ENCODE assay signal across 1 cellular context in genomic region chr12:132687211-132688164, GRCh38.
TF ChIP-seq lines count a peak whose summit lies in the region.

Gene POLE (minus strand): TSS chr12:132687342. CDS start chr12:132687315, 27 bp downstream.
Gene PXMP2 (plus strand): TSS chr12:132687587. CDS start chr12:132687671, 84 bp downstream.

TF ChIP-seq in HepG2, 621 proteins besides CTCF, POLR2A, EP300 and RAD21 (continued from another document and continues in another):
- TF ChIP-seq CREB1 (IDR thresholded peaks at IDR 0.05) (peak; percentile 28; the same call in 1 of the 2 replicates), CREB1 (CRISPR knock-in tag; IDR thresholded peaks at IDR 0.05) (no peak), KMT2B (CRISPR knock-in tag; IDR thresholded peaks at IDR 0.05) (peak; percentile 67), ZNF564 (CRISPR knock-in tag; IDR thresholded peaks at IDR 0.05) (no peak), ATF1 (CRISPR knock-in tag; IDR thresholded peaks at IDR 0.05) (no peak), ZNF281 (CRISPR knock-in tag; IDR thresholded peaks at IDR 0.05; ENCODE audit: borderline replicate concordance) (peak; percentile 85), MAZ (IDR thresholded peaks at IDR 0.05; ENCODE audit: borderline replicate concordance, low read depth, low read length) (peak; percentile 87; the same call in 1 of the 2 replicates), MAZ (CRISPR knock-in tag; IDR thresholded peaks at IDR 0.05; ENCODE audit: low read depth) (peak; percentile 85), ZNF124 (CRISPR knock-in tag; IDR thresholded peaks at IDR 0.05) (no peak), PHF20 (CRISPR knock-in tag; IDR thresholded peaks at IDR 0.05) (peak; percentile 45), ZNF556 (CRISPR knock-in tag; IDR thresholded peaks at IDR 0.05; ENCODE audit: borderline replicate concordance) (no peak), SRSF1 (optimal IDR thresholded peaks at IDR 0.05; ENCODE audit: low read depth, low read length) (peak; percentile 66), PCBP1 (IDR thresholded peaks at IDR 0.05; ENCODE audit: borderline replicate concordance, low read depth, low read length) (no peak), HOXD1 (CRISPR knock-in tag; IDR thresholded peaks at IDR 0.05) (0 out of 2 replicates have a peak, but pooled peaks have one; percentile 64), ZNF678 (CRISPR knock-in tag; IDR thresholded peaks at IDR 0.05) (0 out of 2 replicates have a peak, but pooled peaks have one; percentile 61), SP2 (CRISPR knock-in tag; IDR thresholded peaks at IDR 0.05) (peak; percentile 42; the same call in 1 of the 2 replicates), ZNF263 (CRISPR knock-in tag; IDR thresholded peaks at IDR 0.05) (no peak), ZNF644 (CRISPR knock-in tag; IDR thresholded peaks at IDR 0.05; ENCODE audit: low read depth) (no peak), YY1 (IDR thresholded peaks at IDR 0.05; ENCODE audit: insufficient read depth, insufficient replicate concordance, low read depth, low read length) (peak; percentile 92), ZNF768 (CRISPR knock-in tag; IDR thresholded peaks at IDR 0.05) (no peak), ZNF160 (CRISPR knock-in tag; IDR thresholded peaks at IDR 0.05) (peak; percentile 66; the same call in 1 of the 2 replicates), DNMT3B (CRISPR knock-in tag; conservative IDR thresholded peaks at IDR 0.05) (no peak), ZNF143 (CRISPR knock-in tag; IDR thresholded peaks at IDR 0.05) (no peak), BORCS8-MEF2B (CRISPR knock-in tag; IDR thresholded peaks at IDR 0.05) (peak; percentile 58; the same call in 1 of the 2 replicates), TBL1XR1 (IDR thresholded peaks at IDR 0.05; ENCODE audit: borderline replicate concordance, low read length, partially characterized antibody) (peak; percentile 33), PRDM15 (CRISPR knock-in tag; IDR thresholded peaks at IDR 0.05) (no peak), ZFX (CRISPR knock-in tag; IDR thresholded peaks at IDR 0.05; ENCODE audit: low read depth) (peak; percentile 74), HIVEP1 (CRISPR knock-in tag; IDR thresholded peaks at IDR 0.05) (no peak), MATR3 (CRISPR knock-in tag; IDR thresholded peaks at IDR 0.05) (no peak), IRF2 (CRISPR knock-in tag; IDR thresholded peaks at IDR 0.05) (peak; percentile 34; the same call in 1 of the 2 replicates), ZNF724P (CRISPR knock-in tag; IDR thresholded peaks at IDR 0.05; ENCODE audit: borderline replicate concordance) (peak; percentile 69; the same call in 1 of the 2 replicates), ZFP62 (CRISPR knock-in tag; IDR thresholded peaks at IDR 0.05) (no peak), ZNF501 (CRISPR knock-in tag; IDR thresholded peaks at IDR 0.05) (0 out of 2 replicates have a peak, but pooled peaks have one; percentile 30), NCOA2 (CRISPR knock-in tag; IDR thresholded peaks at IDR 0.05) (peak; percentile 17; the same call in 1 of the 2 replicates), PBX2 (CRISPR knock-in tag; IDR thresholded peaks at IDR 0.05) (peak; percentile 80), BRCA1 (CRISPR knock-in tag; IDR thresholded peaks at IDR 0.05) (no peak), SALL2 (CRISPR knock-in tag; IDR thresholded peaks at IDR 0.05) (peak; percentile 93), KLF12 (CRISPR knock-in tag; IDR thresholded peaks at IDR 0.05; ENCODE audit: borderline replicate concordance) (0 out of 2 replicates have a peak, but pooled peaks have one; percentile 28), EED (CRISPR knock-in tag; IDR thresholded peaks at IDR 0.05) (no peak), ZNF329 (CRISPR knock-in tag; IDR thresholded peaks at IDR 0.05; ENCODE audit: low read depth) (peak; percentile 23; the same call in 1 of the 2 replicates), FOXO4 (CRISPR knock-in tag; conservative IDR thresholded peaks at IDR 0.05) (peak; percentile 89; the same call in 1 of the 2 replicates), ZNF30 (CRISPR knock-in tag; IDR thresholded peaks at IDR 0.05) (no peak), ZNF33A (CRISPR knock-in tag; IDR thresholded peaks at IDR 0.05; ENCODE audit: borderline replicate concordance) (no peak), ZNF260 (CRISPR knock-in tag; IDR thresholded peaks at IDR 0.05; ENCODE audit: borderline replicate concordance, low read depth) (no peak), ETV5 (CRISPR knock-in tag; IDR thresholded peaks at IDR 0.05; ENCODE audit: borderline replicate concordance) (peak; percentile 44; the same call in 1 of the 2 replicates), KMT2A (CRISPR knock-in tag; IDR thresholded peaks at IDR 0.05) (peak; percentile 73), ZBTB43 (CRISPR knock-in tag; conservative IDR thresholded peaks at IDR 0.05) (0 out of 2 replicates have a peak, but pooled peaks have one; percentile 29), PRPF4 (IDR thresholded peaks at IDR 0.05; ENCODE audit: low read depth, low read length, poor library complexity, severe bottlenecking) (no peak), TBX3 (IDR thresholded peaks at IDR 0.05; ENCODE audit: borderline replicate concordance) (0 out of 2 replicates have a peak, but pooled peaks have one; percentile 41), MXI1 (IDR thresholded peaks at IDR 0.05; ENCODE audit: borderline replicate concordance, low read depth, low read length) (peak; percentile 97), MYC (CRISPR knock-in tag; IDR thresholded peaks at IDR 0.05; ENCODE audit: borderline replicate concordance) (peak; percentile 72; the same call in 1 of the 2 replicates), KDM3A (CRISPR knock-in tag; IDR thresholded peaks at IDR 0.05; ENCODE audit: low read depth) (peak; percentile 76), ZNF772 (CRISPR knock-in tag; IDR thresholded peaks at IDR 0.05) (0 out of 2 replicates have a peak, but pooled peaks have one; percentile 30), GABPA (IDR thresholded peaks at IDR 0.05; ENCODE audit: low read depth, low read length) (peak; percentile 33; the same call in 1 of the 2 replicates), GABPA (CRISPR knock-in tag; IDR thresholded peaks at IDR 0.05; ENCODE audit: low read depth) (peak; percentile 57; the same call in 1 of the 2 replicates)
- TF ChIP-seq, protein P1, sequence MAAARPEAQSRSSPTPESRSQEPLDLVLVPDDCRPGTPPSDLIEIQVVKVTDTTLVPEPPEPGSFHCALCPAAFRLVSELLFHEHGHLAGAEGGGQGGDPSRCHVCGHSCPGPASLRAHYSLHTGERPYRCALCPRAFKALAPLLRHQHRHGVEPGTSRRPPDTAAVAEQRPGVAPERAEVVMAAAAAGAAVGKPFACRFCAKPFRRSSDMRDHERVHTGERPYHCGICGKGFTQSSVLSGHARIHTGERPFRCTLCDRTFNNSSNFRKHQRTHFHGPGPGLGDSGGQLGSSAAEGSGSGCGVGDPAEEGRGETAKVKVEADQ (CRISPR knock-in tag; IDR thresholded peaks at IDR 0.05; ENCODE audit: borderline replicate concordance), result peak; percentile 44; the same call in 1 of the 2 replicates
- TF ChIP-seq, protein P2, sequence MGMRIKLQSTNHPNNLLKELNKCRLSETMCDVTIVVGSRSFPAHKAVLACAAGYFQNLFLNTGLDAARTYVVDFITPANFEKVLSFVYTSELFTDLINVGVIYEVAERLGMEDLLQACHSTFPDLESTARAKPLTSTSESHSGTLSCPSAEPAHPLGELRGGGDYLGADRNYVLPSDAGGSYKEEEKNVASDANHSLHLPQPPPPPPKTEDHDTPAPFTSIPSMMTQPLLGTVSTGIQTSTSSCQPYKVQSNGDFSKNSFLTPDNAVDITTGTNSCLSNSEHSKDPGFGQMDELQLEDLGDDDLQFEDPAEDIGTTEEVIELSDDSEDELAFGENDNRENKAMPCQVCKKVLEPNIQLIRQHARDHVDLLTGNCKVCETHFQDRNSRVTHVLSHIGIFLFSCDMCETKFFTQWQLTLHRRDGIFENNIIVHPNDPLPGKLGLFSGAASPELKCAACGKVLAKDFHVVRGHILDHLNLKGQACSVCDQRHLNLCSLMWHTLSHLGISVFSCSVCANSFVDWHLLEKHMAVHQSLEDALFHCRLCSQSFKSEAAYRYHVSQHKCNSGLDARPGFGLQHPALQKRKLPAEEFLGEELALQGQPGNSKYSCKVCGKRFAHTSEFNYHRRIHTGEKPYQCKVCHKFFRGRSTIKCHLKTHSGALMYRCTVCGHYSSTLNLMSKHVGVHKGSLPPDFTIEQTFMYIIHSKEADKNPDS (CRISPR knock-in tag; IDR thresholded peaks at IDR 0.05), result no peak
- TF ChIP-seq, protein P3, sequence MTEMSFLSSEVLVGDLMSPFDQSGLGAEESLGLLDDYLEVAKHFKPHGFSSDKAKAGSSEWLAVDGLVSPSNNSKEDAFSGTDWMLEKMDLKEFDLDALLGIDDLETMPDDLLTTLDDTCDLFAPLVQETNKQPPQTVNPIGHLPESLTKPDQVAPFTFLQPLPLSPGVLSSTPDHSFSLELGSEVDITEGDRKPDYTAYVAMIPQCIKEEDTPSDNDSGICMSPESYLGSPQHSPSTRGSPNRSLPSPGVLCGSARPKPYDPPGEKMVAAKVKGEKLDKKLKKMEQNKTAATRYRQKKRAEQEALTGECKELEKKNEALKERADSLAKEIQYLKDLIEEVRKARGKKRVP (CRISPR knock-in tag; IDR thresholded peaks at IDR 0.05), result 0 out of 4 replicates have a peak, but pooled peaks of 1 of the 2 experiments have one; percentile 11
